ENCODE assay signal across 9 cellular contexts in genomic region chr18:75173125-75173432, GRCh38. TPM values are rescaled to one million over a fixed set of nuclear protein-coding genes. Genes with fewer than 3 reads are reported as not detected.
DNase-seq lines count a peak whose midpoint lies in the region; ATAC-seq, FAIRE-seq and TF ChIP-seq lines count a peak whose summit lies in the region.
"Had no signal": no experiment of that assay in that cellular context is flagged by ENCODE, and none has a peak within 500 bp of the region (broad histone marks: within the 10 kb centered on the region; RNA-seq: fewer than 3 reads in every experiment).

No MANE protein-coding gene starts in this region.

- H3K36me3 ChIP-seq in HepG2 (replicated peaks in 1 of 2; ENCODE audit: control insufficient read depth in 1 of 2, insufficient read depth in 2 of 2, low read length in 2 of 2), result no peaks in the 10 kb centered on the region

- peak overlapping the region; percentile 42; the same call in 1 of the 2 replicates for H3K4me2 ChIP-seq in HepG2 (ENCODE audit: low read depth, low read length)

- ATAC-seq in GM19023 (IDR thresholded peaks at IDR 0.05; ENCODE audit: unreplicated experiment), result peak; percentile 100
- ATAC-seq in HG02870 (IDR thresholded peaks at IDR 0.05; ENCODE audit: unreplicated experiment), result peak; percentile 99
- ATAC-seq in HepG2, result peak; percentile 90

- H3K4me1 ChIP-seq in HepG2 (ENCODE audit: insufficient read depth, low read length), result peaks cover 12% of the 10 kb centered on the region

- intact Hi-C loops in HepG2 (cut with micrococcal nuclease; ENCODE audit: unreplicated experiment), result no loop called here

- no peak for TF ChIP-seq RAD21 in HepG2 (CRISPR knock-in tag; IDR thresholded peaks at IDR 0.05)

- BruUV-seq in HepG2 (replicated peaks; lab: Mats Ljungman, UMichigan), result no TSS peak

- peaks cover 3 to 13% of the 10 kb centered on the region in 2 experiments; a peak in 3 of 5 replicates for H3K27me3 ChIP-seq in HepG2 (ENCODE audit: control insufficient read depth in 1 of 2, insufficient read depth in 2 of 2, low read length in 2 of 2)

- no peak overlapping the region; a peak in 1 of 6 replicates for H3K4me3 ChIP-seq in HepG2 (replicated peaks in 1 of 3; ENCODE audit: insufficient read depth in 1 of 3, low read depth in 2 of 3, low read length in 3 of 3)

- FAIRE-seq in HepG2 (lab: Jason Lieb, UNC), result peak; percentile 70
- FAIRE-seq: keratinocyte had no signal

- CTCF ChIA-PET in HepG2 (lab: Yijun Ruan, JAX; ENCODE audit: low intra/inter-chr PET ratio, low total read pairs), result no interaction called here

- TF ChIP-seq POLR2A in HepG2 (IDR thresholded peaks at IDR 0.05; ENCODE audit: insufficient read depth in 1 of 2, low read depth in 2 of 2, low read length in 2 of 2), result no peak

- no peaks in the 10 kb centered on the region for H4K20me1 ChIP-seq in HepG2 (ENCODE audit: insufficient read depth, low read length)

- H3K9me3 ChIP-seq in HepG2 (ENCODE audit: low read length), result no peaks in the 10 kb centered on the region

- peak; percentile 92 for DNase-seq in NOMO-1 treated with DMSO at 0.1 percent for 48 hours (lab: John Stamatoyannopoulos, UW; ENCODE audit: unreplicated experiment)
- DNase-seq in HepG2 (ENCODE audit: low spot score), result peak; percentile 35
- DNase-seq in NCI-H1105 (lab: John Stamatoyannopoulos, UW), result no peak
- DNase-seq in iPS-NIHi11 (ENCODE audit: low spot score), result no peak
- no peak for DNase-seq in activated T-cell treated with anti-CD3 and anti-CD28 coated beads, Interleukin-2, amount 50 U/mL, for 1 hour
- no peak for DNase-seq in stimulated activated CD4-positive, alpha-beta T cell treated with anti-CD3 and anti-CD28 coated beads, Interleukin-4, amount 100 ng/mL, for 4 hours

- no peak overlapping the region for H2AFZ ChIP-seq in HepG2 (ENCODE audit: low read length)

- POLR2A ChIA-PET in HepG2 (lab: Yijun Ruan, JAX), result no interaction called here

- no peak overlapping the region for H3K9ac ChIP-seq in HepG2 (ENCODE audit: insufficient read depth, low read depth, low read length)

- TF ChIP-seq EP300 in HepG2 (IDR thresholded peaks at IDR 0.05; ENCODE audit: low read depth in 2 of 2, low read length in 2 of 2), result no peak
- no peak for TF ChIP-seq EP300 in HepG2 (CRISPR knock-in tag; IDR thresholded peaks at IDR 0.05; ENCODE audit: borderline replicate concordance)

- H3K27ac ChIP-seq in HepG2 (ENCODE audit: extremely low read length, insufficient read depth, low read length), result no peak overlapping the region

- H3K79me2 ChIP-seq in HepG2 (ENCODE audit: insufficient read depth, low read length), result no peaks in the 10 kb centered on the region

- WGBS in HepG2 (ENCODE audit: low lambda C conversion rate), result 9% methylated on average over 5 of the region's 5 CpGs

- peak; percentile 50 for TF ChIP-seq CTCF in HepG2 (CRISPR knock-in tag; IDR thresholded peaks at IDR 0.05)

- in situ Hi-C loops in HepG2 (cut with HindIII; ENCODE audit: extremely low pct_ligation_motif_present, low pct_unique_long_range_greater_than_20kb), result loop anchor here (25.0 kb wide), 1 partner anchor 314 kb away; no protein-coding TSS in a partner anchor

TF ChIP-seq in HepG2, 621 proteins besides CTCF, POLR2A, EP300 and RAD21:
- TF ChIP-seq U2AF2 (IDR thresholded peaks at IDR 0.05; ENCODE audit: low read depth, low read length) (no peak), SMC3 (IDR thresholded peaks at IDR 0.05; ENCODE audit: low read length) (peak; percentile 19; the same call in 1 of the 2 replicates), HNF4A (CRISPR knock-in tag; IDR thresholded peaks at IDR 0.05) (peak; percentile 35; the same call in 1 of the 2 replicates), AHR (CRISPR knock-in tag; IDR thresholded peaks at IDR 0.05) (no peak), NR2F1 (CRISPR knock-in tag; IDR thresholded peaks at IDR 0.05) (peak; percentile 16 to 24; a peak in 1 of 4 replicates), ZNF235 (CRISPR knock-in tag; IDR thresholded peaks at IDR 0.05; ENCODE audit: borderline replicate concordance) (no peak), STAG1 (CRISPR knock-in tag; IDR thresholded peaks at IDR 0.05) (peak; percentile 36), ELF3 (CRISPR knock-in tag; IDR thresholded peaks at IDR 0.05) (0 out of 2 replicates have a peak, but pooled peaks have one; percentile 29), MIXL1 (CRISPR knock-in tag; IDR thresholded peaks at IDR 0.05) (0 out of 2 replicates have a peak, but pooled peaks have one; percentile 45)

RNA-seq across cellular contexts. Expression of gene PTGR3, which starts 35.9 kb away (rescaled TPM):
- total RNA-seq in HepG2 (2016; rRNA removed; fragmentation: Illumina TruSeq; extraction: Trizol), result 11.5 and 13.3 TPM in 2 replicates
- 3.0 and 3.5 TPM in 2 replicates for total RNA-seq in HepG2 (2016; cell fraction: cytosol; rRNA removed; fragmentation: Illumina TruSeq; extraction: Trizol; ENCODE audit: low read depth)
- total RNA-seq in HepG2 (2016; cell fraction: insoluble cytoplasmic fraction; rRNA removed; fragmentation: Illumina TruSeq; extraction: Trizol), result 12.0 and 13.7 TPM in 2 replicates
- total RNA-seq in HepG2 (2016; cell fraction: membrane; rRNA removed; fragmentation: Illumina TruSeq; extraction: Trizol), result 9.5 and 11.7 TPM in 2 replicates
- total RNA-seq in HepG2 (2016; cell fraction: nucleus; rRNA removed; fragmentation: Illumina TruSeq; extraction: Trizol), result 6.0 and 7.5 TPM in 2 replicates
- 23.5 and 25.3 TPM in 2 replicates for polyA plus RNA-seq in HepG2 (2011; rRNA removed)
- 17.8 and 19.5 TPM in 2 replicates for polyA plus RNA-seq in HepG2 (2011; cell fraction: cytosol; rRNA removed)
- 21.7 and 25.8 TPM in 2 replicates for polyA plus RNA-seq in HepG2 (2011; cell fraction: nucleus; rRNA removed)
- 16.2 and 18.2 TPM in 2 replicates for polyA plus RNA-seq in HepG2 (2012)
- polyA plus RNA-seq in HepG2 (2016; cell fraction: cytosol; fragmentation: Illumina TruSeq; extraction: Trizol; ENCODE audit: low read depth), result 5.8 and 8.4 TPM in 2 replicates
- polyA plus RNA-seq in HepG2 (2016; cell fraction: insoluble cytoplasmic fraction; fragmentation: Illumina TruSeq; extraction: Trizol; ENCODE audit: low read depth), result 18.6 and 22.2 TPM in 2 replicates
- polyA plus RNA-seq in HepG2 (2016; cell fraction: membrane; fragmentation: Illumina TruSeq; extraction: Trizol; ENCODE audit: low read depth), result 12.0 and 13.4 TPM in 2 replicates
- 11.7 and 16.0 TPM in 2 replicates for polyA plus RNA-seq in HepG2 (2016; cell fraction: nucleus; fragmentation: Illumina TruSeq; extraction: Trizol; ENCODE audit: insufficient read depth, low read depth)
- 91.8 and 99.6 TPM in 2 replicates for polyA minus RNA-seq in HepG2 (2011; rRNA and poly(A)+ RNA removed; ENCODE audit: low replicate concordance)
- polyA minus RNA-seq in HepG2 (2011; cell fraction: cytosol; rRNA and poly(A)+ RNA removed), result 14.5 and 19.7 TPM in 2 replicates
- 23.2 and 33.2 TPM in 2 replicates for polyA minus RNA-seq in HepG2 (2011; cell fraction: nucleus; rRNA and poly(A)+ RNA removed)

RNA-seq across cellular contexts. Expression of gene TSHZ1, which starts 37.5 kb away (rescaled TPM):
- 2.5 and 2.6 TPM in 2 replicates for total RNA-seq in HepG2 (2016; rRNA removed; fragmentation: Illumina TruSeq; extraction: Trizol)
- 0.20 and 0.35 TPM in 2 replicates for total RNA-seq in HepG2 (2016; cell fraction: cytosol; rRNA removed; fragmentation: Illumina TruSeq; extraction: Trizol; ENCODE audit: low read depth)
- total RNA-seq in HepG2 (2016; cell fraction: insoluble cytoplasmic fraction; rRNA removed; fragmentation: Illumina TruSeq; extraction: Trizol), result 2.1 and 2.4 TPM in 2 replicates
- total RNA-seq in HepG2 (2016; cell fraction: membrane; rRNA removed; fragmentation: Illumina TruSeq; extraction: Trizol), result 1.5 and 1.6 TPM in 2 replicates
- total RNA-seq in HepG2 (2016; cell fraction: nucleus; rRNA removed; fragmentation: Illumina TruSeq; extraction: Trizol), result 2.9 and 3.6 TPM in 2 replicates
- polyA plus RNA-seq in HepG2 (2011; rRNA removed), result 2.4 and 2.7 TPM in 2 replicates
- polyA plus RNA-seq in HepG2 (2011; cell fraction: cytosol; rRNA removed), result 1.7 and 1.8 TPM in 2 replicates
- polyA plus RNA-seq in HepG2 (2011; cell fraction: nucleus; rRNA removed), result 3.2 and 3.4 TPM in 2 replicates
- polyA plus RNA-seq in HepG2 (2012), result 4.3 and 4.7 TPM in 2 replicates
- polyA plus RNA-seq in HepG2 (2016; cell fraction: cytosol; fragmentation: Illumina TruSeq; extraction: Trizol; ENCODE audit: low read depth), result 0.17 and 0.18 TPM in 2 replicates
- 2.9 and 3.5 TPM in 2 replicates for polyA plus RNA-seq in HepG2 (2016; cell fraction: insoluble cytoplasmic fraction; fragmentation: Illumina TruSeq; extraction: Trizol; ENCODE audit: low read depth)
- polyA plus RNA-seq in HepG2 (2016; cell fraction: membrane; fragmentation: Illumina TruSeq; extraction: Trizol; ENCODE audit: low read depth), result 0.81 and 1.0 TPM in 2 replicates
- 3.8 and 3.9 TPM in 2 replicates for polyA plus RNA-seq in HepG2 (2016; cell fraction: nucleus; fragmentation: Illumina TruSeq; extraction: Trizol; ENCODE audit: insufficient read depth, low read depth)
- 4.9 and 6.5 TPM in 2 replicates for polyA minus RNA-seq in HepG2 (2011; rRNA and poly(A)+ RNA removed; ENCODE audit: low replicate concordance)
- 4.2 and 4.7 TPM in 2 replicates for polyA minus RNA-seq in HepG2 (2011; cell fraction: cytosol; rRNA and poly(A)+ RNA removed)
- 4.4 and 4.8 TPM in 2 replicates for polyA minus RNA-seq in HepG2 (2011; cell fraction: nucleus; rRNA and poly(A)+ RNA removed)

Comparison
In these comparisons a context has a peak if more than half of its experiments do, and no peak if none do; other contexts are left out.
1. DNase-seq: peak in NOMO-1 treated with DMSO at 0.1 percent for 48 hours (single experiment) and HepG2 (single experiment); none in NCI-H1105 (single experiment), iPS-NIHi11 (single experiment), activated T-cell treated with anti-CD3 and anti-CD28 coated beads, Interleukin-2, amount 50 U/mL, for 1 hour (single experiment) and stimulated activated CD4-positive, alpha-beta T cell treated with anti-CD3 and anti-CD28 coated beads, Interleukin-4, amount 100 ng/mL, for 4 hours (0 of 2).
2. Peak in every context shown above with its lines, with median percentiles within 50 percentile points of each other: ATAC-seq.